ENCODE assay signal across 14 cellular contexts in the genomic region with DNA sequence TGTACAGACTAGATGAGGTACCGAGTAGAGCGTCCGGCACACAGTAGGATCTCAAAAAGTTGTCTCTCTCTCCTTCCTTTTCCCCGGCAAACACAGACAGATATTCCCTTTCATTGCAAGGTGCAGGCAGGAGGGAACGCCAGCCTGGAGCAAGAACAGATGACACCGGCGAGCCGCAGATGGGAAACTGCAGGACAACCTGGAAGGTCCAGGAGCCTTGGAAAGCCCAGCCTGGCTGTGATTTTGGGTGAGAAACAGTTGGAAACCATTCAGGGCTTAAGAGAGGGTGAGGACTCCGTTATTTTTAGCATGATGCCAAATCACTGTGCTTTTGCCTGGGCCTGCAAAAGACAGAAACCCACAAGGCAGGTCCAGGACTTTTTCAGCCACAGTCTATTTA.
"Had no signal": no experiment of that assay in that cellular context is flagged by ENCODE, and none has a peak within 500 bp of the region (broad histone marks: within the 10 kb centered on the region; RNA-seq: fewer than 3 reads in every experiment).

No MANE protein-coding gene starts in this region.

- H3K4me1 ChIP-seq: lower lobe of right lung, psoas muscle had no signal

- H3K9me3 ChIP-seq: adrenal gland, lower lobe of right lung, ovary, psoas muscle had no signal

- H3K27ac ChIP-seq: adrenal gland, lower lobe of right lung, ovary, psoas muscle, skin epidermis had no signal

- H3K4me3 ChIP-seq: adrenal gland, lower lobe of right lung, ovary, psoas muscle, skin epidermis had no signal

- ATAC-seq: esophagus mucosa; lower lobe of right lung; psoas muscle; right cardiac atrium; stimulated activated naive CD8-positive, alpha-beta T cell treated with anti-CD3 and anti-CD28 coated beads, Interleukin-15, amount 100 ng/mL, for 72 hours had no signal

- DNase-seq: activated CD4-positive, alpha-beta T cell treated with anti-CD3 and anti-CD28 coated beads, Interleukin-2, amount 50 U/mL, for 48 hours; activated gamma-delta T cell; adrenal gland; effector CD8-positive, alpha-beta T cell; hippocampal formation; lower lobe of right lung; ovary; psoas muscle; stimulated activated CD4-positive, alpha-beta T cell treated with anti-CD3 and anti-CD28 coated beads, Interleukin-15, amount 100 ng/mL, for 24 hours; stimulated activated CD4-positive, alpha-beta T cell treated with anti-CD3 and anti-CD28 coated beads, Interleukin-2, amount 100 ng/mL, for 48 hours; stimulated activated naive CD8-positive, alpha-beta T cell treated with anti-CD3 and anti-CD28 coated beads, Interleukin-15, amount 100 ng/mL, for 72 hours had no signal

- H3K27me3 ChIP-seq: adrenal gland, ovary had no signal

- H3K36me3 ChIP-seq: adrenal gland, lower lobe of right lung, ovary had no signal
